In the genomic region with DNA sequence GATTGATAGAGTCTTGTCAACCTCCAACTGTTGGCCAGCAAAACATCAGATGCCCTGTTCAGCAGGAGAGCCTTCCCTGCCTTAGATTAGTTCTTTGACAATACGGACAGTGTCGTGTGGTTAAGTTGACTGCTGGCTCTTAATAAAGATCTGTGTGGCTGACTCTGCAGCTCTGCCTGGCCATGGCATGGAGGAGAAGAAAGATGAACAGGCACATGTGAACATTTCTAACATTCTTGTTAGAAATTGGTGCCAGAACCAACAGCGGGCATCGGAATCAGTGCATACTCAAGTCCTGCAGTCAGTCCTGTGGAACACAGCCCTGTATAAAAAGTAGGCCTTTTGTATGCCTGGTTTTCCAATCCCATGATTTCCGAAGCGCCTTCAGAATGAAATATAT, we compare ENCODE assay signal across 36 cellular contexts.
"Had no signal": no experiment of that assay in that cellular context is flagged by ENCODE, and none has a peak within 500 bp of the region (broad histone marks: within the 10 kb centered on the region; RNA-seq: fewer than 3 reads in every experiment).

No MANE protein-coding gene starts in this region.

- H3K9me3 ChIP-seq: adrenal gland, body of pancreas had no signal

- FAIRE-seq: astrocyte, TTC549 had no signal

- H3K27me3 ChIP-seq: adrenal gland, body of pancreas, brain microvascular endothelial cell, breast epithelium, cardiac muscle cell had no signal

- H3K27ac ChIP-seq: adrenal gland, body of pancreas, brain microvascular endothelial cell, breast epithelium, cardiac muscle cell, VCaP had no signal

- H3K4me1 ChIP-seq: adrenal gland, body of pancreas, breast epithelium had no signal

- H3K4me3 ChIP-seq: adrenal gland, body of pancreas, breast epithelium, cardiac muscle cell had no signal

- ATAC-seq: activated CD8-positive, alpha-beta T cell treated with anti-CD3 and anti-CD28 coated beads for 36 hours; activated naive CD4-positive, alpha-beta T cell treated with anti-CD3 and anti-CD28 coated beads, Interleukin-2, amount 50 U/mL, for 72 hours; activated T-cell treated with anti-CD3 and anti-CD28 coated beads, Interleukin-2, amount 50 U/mL, for 4 hours; activated T-cell treated with anti-CD3 and anti-CD28 coated beads, Interleukin-2, amount 50 U/mL, for 72 hours; activated T-helper 17 cell treated with anti-CD3 and anti-CD28 coated beads, Interleukin-2, amount 50 U/mL, for 72 hours; body of pancreas had no signal

- H3K36me3 ChIP-seq: adrenal gland, brain microvascular endothelial cell, breast epithelium, cardiac muscle cell had no signal

- DNase-seq: activated B cell treated with CpG ODN at 0.5 μM for 24 hours; activated CD4-positive, alpha-beta memory T cell treated with anti-CD3 and anti-CD28 coated beads for 36 hours; activated CD4-positive, alpha-beta T cell treated with anti-CD3 and anti-CD28 coated beads for 4 hours; activated CD4-positive, alpha-beta T cell treated with anti-CD3 and anti-CD28 coated beads, Interleukin-2, amount 10 ng/mL, durations not matched to agents 24 days and 14 days; activated CD4-positive, alpha-beta T cell treated with anti-CD3 and anti-CD28 coated beads, Interleukin-2, amount 50 U/mL, for 1 hour; activated CD4-positive, alpha-beta T cell treated with anti-CD3 and anti-CD28 coated beads, Interleukin-2, amount 50 U/mL, for 4 hours; activated CD4-positive, CD25-positive, alpha-beta regulatory T cell treated with anti-CD3 and anti-CD28 coated beads, Interleukin-2, amount 50 U/mL, for 72 hours; activated CD8-positive, alpha-beta memory T cell treated with anti-CD3 and anti-CD28 coated beads, Interleukin-2, amount 50 U/mL, for 4 hours; activated CD8-positive, alpha-beta T cell treated with anti-CD3 and anti-CD28 coated beads for 36 hours; activated effector memory CD4-positive, alpha-beta T cell treated with anti-CD3 and anti-CD28 coated beads, Interleukin-2, amount 50 U/mL, for 16 hours; activated gamma-delta T cell treated with Interleukin-2 at 50 U/mL for 16 hours; activated naive CD4-positive, alpha-beta T cell; activated naive CD4-positive, alpha-beta T cell treated with anti-CD3 and anti-CD28 coated beads for 36 hours; activated naive CD4-positive, alpha-beta T cell treated with anti-CD3 and anti-CD28 coated beads, Interleukin-2, amount 50 U/mL, for 16 hours; activated naive CD8-positive, alpha-beta T cell treated with anti-CD3 and anti-CD28 coated beads for 36 hours; activated T-cell treated with anti-CD3 and anti-CD28 coated beads for 4 hours; activated T-cell treated with anti-CD3 and anti-CD28 coated beads, Interleukin-2, amount 50 U/mL, for 1 hour; activated T-cell treated with anti-CD3 and anti-CD28 coated beads, Interleukin-2, amount 50 U/mL, for 4 hours; activated T-cell treated with anti-CD3 and anti-CD28 coated beads, Interleukin-2, amount 50 U/mL, for 72 hours; adrenal gland; amniotic stem cell; aorta; body of pancreas; brain microvascular endothelial cell; caudate nucleus; cerebellar nuclear complex; T-helper 1 cell; T-helper 2 cell; T-helper 9 cell had no signal
